8 cellular contexts compared by ENCODE assay signal in genomic region chr3:196080997-196081833, GRCh38. TPM values are rescaled to one million over a fixed set of nuclear protein-coding genes. Genes with fewer than 3 reads are reported as not detected.
DNase-seq lines count a peak whose midpoint lies in the region; ATAC-seq, FAIRE-seq and TF ChIP-seq lines count a peak whose summit lies in the region.

No MANE protein-coding gene starts in this region.

- H3K36me3 ChIP-seq in ACC112 (ENCODE audit: insufficient read depth, low read length) (peaks cover 3% of the 10 kb centered on the region; the same call in 1 of the 2 replicates), H1 (ENCODE audit: control insufficient read depth in 2 of 4, insufficient read depth in 4 of 4, low read length in 3 of 4) (peaks cover 0 to 2% (median under 1%) of the 10 kb centered on the region in 4 experiments; a peak in 2 of 8 replicates), mesodermal cell (ENCODE audit: control insufficient read depth, insufficient read depth, low read length) (peaks cover 8% of the 10 kb centered on the region)

- no peak for TF ChIP-seq EP300 in H1 (IDR thresholded peaks at IDR 0.05; ENCODE audit: borderline replicate concordance in 1 of 2, low read depth in 2 of 2, low read length in 2 of 2)

- H3K9ac ChIP-seq in H1 (replicated peaks in 1 of 4; ENCODE audit: extremely low read depth in 1 of 4, low read depth in 3 of 4, low read length in 3 of 4), result peak overlapping the region; percentile 67 to 89 (median 84)

- H2AFZ ChIP-seq in ACC112 (ENCODE audit: low read length, unreplicated experiment), result peak overlapping the region; percentile 5
- H2AFZ ChIP-seq in H1 (ENCODE audit: low read length), result no peak overlapping the region

- TF ChIP-seq CTCF in H1 (IDR thresholded peaks at IDR 0.05; ENCODE audit: control extremely low read depth in 1 of 3, insufficient read depth in 1 of 3, low read depth in 1 of 3, low read length in 3 of 3), result no peak

- H4K91ac ChIP-seq in H1 (replicated peaks; ENCODE audit: insufficient read length, low read length), result no peak overlapping the region

- H3K4me1 ChIP-seq in ACC112 (ENCODE audit: control insufficient read depth, insufficient read depth, low read length, unreplicated experiment), result peaks cover 9% of the 10 kb centered on the region
- peaks cover 2 to 10% (median 6%) of the 10 kb centered on the region in 4 experiments; a peak in 6 of 7 replicates for H3K4me1 ChIP-seq in H1 (replicated peaks in 1 of 4; ENCODE audit: control insufficient read depth in 3 of 4, insufficient read depth in 4 of 4, low read length in 3 of 4)
- H3K4me1 ChIP-seq in mesodermal cell (ENCODE audit: control insufficient read depth, insufficient read depth, low read length, poor library complexity, severe bottlenecking), result peaks cover 6% of the 10 kb centered on the region

- peak overlapping the region; percentile 97 for H2BK5ac ChIP-seq in H1 (ENCODE audit: low read depth, low read length)

- H2BK120ac ChIP-seq in H1 (replicated peaks; ENCODE audit: low read depth, low read length), result no peak overlapping the region

- H3K4me2 ChIP-seq in H1 (ENCODE audit: insufficient read depth in 1 of 2, low read depth in 2 of 2, low read length in 2 of 2), result peak overlapping the region; percentile 43 to 85

- H3K27ac ChIP-seq in ACC112 (ENCODE audit: low read depth, low read length) (peak overlapping the region; percentile 61), H1 (ENCODE audit: low read depth, low read length) (peak overlapping the region; percentile 80), mesodermal cell (ENCODE audit: low read depth, low read length, severe bottlenecking) (peak overlapping the region; percentile 77)

- peaks cover 3 to 17% of the 10 kb centered on the region in 2 experiments for H4K20me1 ChIP-seq in H1 (replicated peaks in 1 of 2; ENCODE audit: control insufficient read depth in 1 of 2, insufficient read depth in 2 of 2, low read length in 2 of 2)

- H3K56ac ChIP-seq in H1 (replicated peaks; ENCODE audit: insufficient read length, low read depth, low read length), result peak overlapping the region; percentile 74

- peak overlapping the region; percentile 84; the same call in 1 of the 2 replicates for H2BK12ac ChIP-seq in H1 (ENCODE audit: low read depth, low read length)

- H3K18ac ChIP-seq in H1 (ENCODE audit: extremely low read depth, low read length), result peak overlapping the region; percentile 68

- peaks cover 2% of the 10 kb centered on the region for H3K23me2 ChIP-seq in H1 (ENCODE audit: low read depth, low read length)

- POLR2A ChIA-PET in H1 (lab: Charles Lee; ENCODE audit: partially characterized antibody), result interaction anchor here (0.7 to 3.4 kb wide), 17 partner anchors 11 to 262 kb away, joined by 3 to 11 read pairs (median 4); no protein-coding TSS in a partner anchor

- no peaks in the 10 kb centered on the region for H3K9me3 ChIP-seq in H1 (ENCODE audit: insufficient read depth in 2 of 2, low read depth in 1 of 2, low read length in 1 of 2)
- no peaks in the 10 kb centered on the region for H3K9me3 ChIP-seq in mesodermal cell (ENCODE audit: control insufficient read depth, low read length)

- FAIRE-seq in H1 (lab: Jason Lieb, UNC), result no peak

- no peak overlapping the region for H2BK20ac ChIP-seq in H1 (ENCODE audit: low read length)

- DNase-seq in NCI-H526 (lab: John Stamatoyannopoulos, UW), result peak; percentile 40 to 77
- peak; percentile 20 to 24 for DNase-seq in activated CD8-positive, alpha-beta memory T cell treated with anti-CD3 and anti-CD28 coated beads for 4 hours (ENCODE audit: low read depth in 2 of 2)
- peak in 1 of 2 experiments; percentile 71 for DNase-seq in H1 (ENCODE audit: low read depth in 1 of 2, low spot score in 2 of 2)
- peak; percentile 10 to 35 for DNase-seq in stimulated activated CD8-positive, alpha-beta memory T cell treated with anti-CD3 and anti-CD28 coated beads, Interleukin-15, amount 100 ng/mL, for 4 hours (ENCODE audit: low read depth in 2 of 2)

- no peak for TF ChIP-seq POLR2A in H1 (IDR thresholded peaks at IDR 0.05; ENCODE audit: control extremely low read depth in 1 of 2, low read depth in 2 of 2, low read length in 2 of 2)

- H4K5ac ChIP-seq in H1 (ENCODE audit: insufficient read length, low read depth, low read length), result no peak overlapping the region

- H3K79me1 ChIP-seq in H1 (ENCODE audit: low read depth, low read length), result no peaks in the 10 kb centered on the region; the same call in 1 of the 2 replicates

- H3K27me3 ChIP-seq in ACC112 (ENCODE audit: insufficient read depth, low read length), result no peaks in the 10 kb centered on the region
- no peaks in the 10 kb centered on the region; a peak in 1 of 7 replicates for H3K27me3 ChIP-seq in H1 (replicated peaks in 1 of 4; ENCODE audit: control insufficient read depth in 3 of 4, extremely low read depth in 1 of 4, insufficient read depth in 3 of 4, low read length in 3 of 4)

- no peak for TF ChIP-seq RAD21 in H1 (IDR thresholded peaks at IDR 0.05 in 1 of 2, conservative IDR thresholded peaks at IDR 0.05 in 1 of 2; ENCODE audit: low read depth in 2 of 2, low read length in 2 of 2)

- H2BK15ac ChIP-seq in H1 (ENCODE audit: low read length), result no peak overlapping the region

- H2AK5ac ChIP-seq in H1 (ENCODE audit: low read depth, low read length), result no peak overlapping the region

- peaks cover 53% of the 10 kb centered on the region for H3K79me2 ChIP-seq in ACC112 (ENCODE audit: control insufficient read depth, insufficient read depth, low read length, unreplicated experiment)
- peaks cover 30 to 50% of the 10 kb centered on the region in 2 experiments for H3K79me2 ChIP-seq in H1 (ENCODE audit: control insufficient read depth in 1 of 2, insufficient read depth in 2 of 2, low read length in 2 of 2)

- peak overlapping the region; percentile 9 for H3K4ac ChIP-seq in H1 (replicated peaks; ENCODE audit: insufficient read length, low read depth, low read length)

- H3K14ac ChIP-seq in H1 (ENCODE audit: insufficient read length), result no peak overlapping the region

- peak overlapping the region; percentile 90 for H4K8ac ChIP-seq in H1 (ENCODE audit: extremely low read depth, insufficient read depth, low read length)

- H3K4me3 ChIP-seq in ACC112 (ENCODE audit: low read depth, low read length) (peak overlapping the region; percentile 80), H1 (ENCODE audit: extremely low read depth in 1 of 4, insufficient read depth in 2 of 4, low read depth in 3 of 4, low read length in 4 of 4) (peak overlapping the region; percentile 68 to 93 (median 82)), mesodermal cell (ENCODE audit: extremely low read depth, insufficient read depth, low read length, poor library complexity, severe bottlenecking) (peak overlapping the region; percentile 86)

- CTCF ChIA-PET in H1 (lab: Charles Lee; ENCODE audit: partially characterized antibody), result interaction anchor here (0.6 to 22.4 kb wide), 3 partner anchors 27 to 114 kb away, joined by 3 to 299 read pairs (median 3); no protein-coding TSS in a partner anchor

- peak; percentile 22 for ATAC-seq in GM18870 (IDR thresholded peaks at IDR 0.05; ENCODE audit: unreplicated experiment)
- ATAC-seq in HG03139 (IDR thresholded peaks at IDR 0.05; ENCODE audit: unreplicated experiment), result peak; percentile 43

- WGBS in H1 (ENCODE audit: extremely low coverage in 1 of 2, insufficient coverage in 1 of 2, insufficient read length in 1 of 2, insufficient replicate concordance in 2 of 2, low coverage in 1 of 2, low lambda C conversion rate in 2 of 2, missing lambda C conversion rate in 1 of 2), 2 experiments, result 3% methylated on average over 43 of the region's 61 CpGs; no CpG with 5 or more reads in 1 of the 2 experiments
- WGBS in mesodermal cell (ENCODE audit: insufficient coverage in 2 of 2), 2 experiments, result 0 to 1% methylated on average over 47 to 54 of the region's 61 CpGs

- H3K23ac ChIP-seq in H1 (ENCODE audit: insufficient read length), result no peak overlapping the region

TF ChIP-seq in H1, 55 proteins besides CTCF, POLR2A, EP300 and RAD21:
- peak; percentile 92 for TF ChIP-seq MAX (IDR thresholded peaks at IDR 0.05)
- TF ChIP-seq KDM4A (IDR thresholded peaks at IDR 0.05; ENCODE audit: low read depth, low read length, severe bottlenecking), result peak; percentile 18
- peak; percentile 42; the same call in 1 of the 2 replicates for TF ChIP-seq E2F6 (IDR thresholded peaks at IDR 0.05)
- peak; percentile 16 to 35; a peak in 1 of 4 replicates for TF ChIP-seq SIN3A (conservative IDR thresholded peaks at IDR 0.05 in 1 of 2, IDR thresholded peaks at IDR 0.05 in 1 of 2; ENCODE audit: low read depth in 1 of 2, low read length in 2 of 2)
- no peak for TF ChIP-seq TBP (IDR thresholded peaks at IDR 0.05; ENCODE audit: low read depth, low read length)
TF ChIP-seq in H1: peak in this region for 4.

RNA-seq across cellular contexts. Expression of gene TFRC, which starts 0.7 kb away (rescaled TPM):
- total RNA-seq in H1 (2021; fragmentation: NEBNext Ultra II Directional; extraction: Animal tissue kit (Norgen Biotek cat#: 25700)), result 146 and 161 TPM in 2 replicates
- 19.3 and 67.3 TPM in 2 replicates for polyA plus RNA-seq in H1 (2011; rRNA removed)
- polyA plus RNA-seq in H1 (2011; cell fraction: cytosol; rRNA removed), result 38.7 TPM
- polyA plus RNA-seq in H1 (2011; cell fraction: nucleus; rRNA removed), result 39.2 TPM
- polyA plus RNA-seq in H1 (2012, experiment 1 of 2), result 111 to 150 TPM (median 125 TPM) in 4 replicates
- polyA plus RNA-seq in H1 (2012, experiment 2 of 2), result 9.4 TPM
- 108 TPM for polyA plus RNA-seq in H1 (2013, experiment 1 of 2)
- polyA plus RNA-seq in H1 (2013, experiment 2 of 2), result 103 TPM
- 139 and 420 TPM in 2 replicates for polyA minus RNA-seq in H1 (2011; rRNA and poly(A)+ RNA removed)
- polyA minus RNA-seq in H1 (2011; cell fraction: cytosol; rRNA and poly(A)+ RNA removed), result 116 TPM
- 156 TPM for polyA minus RNA-seq in H1 (2011; cell fraction: nucleus; rRNA and poly(A)+ RNA removed)
- polyA plus RNA-seq in mesodermal cell (2013, experiment 1 of 2), result 86.4 TPM
- 88.6 TPM for polyA plus RNA-seq in mesodermal cell (2013, experiment 2 of 2)
